In the genomic region with DNA sequence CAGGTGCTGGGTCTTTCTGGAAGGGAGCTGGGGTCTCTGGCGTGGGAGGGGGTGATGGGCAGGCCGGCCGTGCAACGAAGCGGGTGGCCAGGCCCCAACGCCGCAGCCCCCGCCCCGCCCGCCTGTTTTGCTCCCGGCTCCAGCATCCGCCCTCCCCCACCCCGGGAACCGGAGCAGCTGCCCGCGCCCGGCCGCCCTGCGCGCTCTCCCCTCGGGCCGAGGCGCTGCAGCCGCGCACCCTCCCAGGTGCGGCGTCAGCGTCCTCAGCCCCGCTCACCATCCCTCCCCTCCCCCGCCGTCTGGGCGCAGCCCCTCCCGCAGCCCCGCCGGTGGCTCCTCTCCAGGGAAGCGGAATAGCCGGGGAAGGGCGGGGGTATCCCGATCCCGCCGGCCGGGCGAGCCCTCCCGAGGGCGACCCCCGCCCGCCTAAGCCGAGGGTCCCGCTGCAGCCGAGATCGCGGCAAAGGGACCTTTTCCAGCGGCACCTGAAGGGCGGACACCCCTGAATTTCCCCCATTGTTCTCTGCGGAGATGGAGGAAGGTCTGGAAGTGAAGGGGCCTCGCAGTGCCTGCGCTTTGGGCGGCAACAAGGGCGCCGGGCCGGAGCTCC, we compare ENCODE assay signal across 2 cellular contexts.
TF ChIP-seq lines count a peak whose summit lies in the region.

No MANE protein-coding gene starts in this region.

TF ChIP-seq in HEK293, 187 proteins besides CTCF, POLR2A, EP300 and RAD21 (continues in another document):
- TF ChIP-seq KLF1 (tag by site-specific recombination; IDR thresholded peaks at IDR 0.05) (peak; percentile 41; the same call in 1 of the 2 replicates), SP2 (tag by site-specific recombination; IDR thresholded peaks at IDR 0.05) (peak; percentile 15; the same call in 1 of the 2 replicates), GLIS2 (tag by site-specific recombination; IDR thresholded peaks at IDR 0.05) (peak; percentile 52), GLIS1 (tag by site-specific recombination; IDR thresholded peaks at IDR 0.05) (0 out of 2 replicates have a peak, but pooled peaks have one; percentile 13), KLF8 (tag by site-specific recombination; IDR thresholded peaks at IDR 0.05) (peak; percentile 45; the same call in 1 of the 2 replicates), ZNF341 (tag by site-specific recombination; IDR thresholded peaks at IDR 0.05; ENCODE audit: low read depth) (peak; percentile 42; the same call in 1 of the 2 replicates), ZNF335 (tag by site-specific recombination; conservative IDR thresholded peaks at IDR 0.05) (peak; percentile 32), ZBTB8A (tag by site-specific recombination; IDR thresholded peaks at IDR 0.05) (peak; percentile 96), KLF17 (tag by site-specific recombination; IDR thresholded peaks at IDR 0.05) (peak; percentile 72; the same call in 1 of the 2 replicates), ZIC2 (tag by site-specific recombination; IDR thresholded peaks at IDR 0.05) (0 out of 2 replicates have a peak, but pooled peaks have one; percentile 17), HOXA7 (CRISPR knock-in tag; IDR thresholded peaks at IDR 0.05; ENCODE audit: borderline replicate concordance) (no peak), WT1 (tag by site-specific recombination; IDR thresholded peaks at IDR 0.05) (peak; percentile 21; the same call in 1 of the 2 replicates)
- TF ChIP-seq, protein P1, sequence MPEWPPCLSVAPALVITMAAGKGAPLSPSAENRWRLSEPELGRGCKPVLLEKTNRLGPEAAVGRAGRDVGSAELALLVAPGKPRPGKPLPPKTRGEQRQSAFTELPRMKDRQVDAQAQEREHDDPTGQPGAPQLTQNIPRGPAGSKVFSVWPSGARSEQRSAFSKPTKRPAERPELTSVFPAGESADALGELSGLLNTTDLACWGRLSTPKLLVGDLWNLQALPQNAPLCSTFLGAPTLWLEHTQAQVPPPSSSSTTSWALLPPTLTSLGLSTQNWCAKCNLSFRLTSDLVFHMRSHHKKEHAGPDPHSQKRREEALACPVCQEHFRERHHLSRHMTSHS (tag by site-specific recombination; IDR thresholded peaks at IDR 0.05), result no peak
- TF ChIP-seq, protein P2, sequence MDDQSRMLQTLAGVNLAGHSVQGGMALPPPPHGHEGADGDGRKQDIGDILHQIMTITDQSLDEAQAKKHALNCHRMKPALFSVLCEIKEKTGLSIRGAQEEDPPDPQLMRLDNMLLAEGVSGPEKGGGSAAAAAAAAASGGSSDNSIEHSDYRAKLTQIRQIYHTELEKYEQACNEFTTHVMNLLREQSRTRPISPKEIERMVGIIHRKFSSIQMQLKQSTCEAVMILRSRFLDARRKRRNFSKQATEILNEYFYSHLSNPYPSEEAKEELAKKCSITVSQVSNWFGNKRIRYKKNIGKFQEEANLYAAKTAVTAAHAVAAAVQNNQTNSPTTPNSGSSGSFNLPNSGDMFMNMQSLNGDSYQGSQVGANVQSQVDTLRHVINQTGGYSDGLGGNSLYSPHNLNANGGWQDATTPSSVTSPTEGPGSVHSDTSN (CRISPR knock-in tag; IDR thresholded peaks at IDR 0.05), result no peak
- TF ChIP-seq, protein P3, sequence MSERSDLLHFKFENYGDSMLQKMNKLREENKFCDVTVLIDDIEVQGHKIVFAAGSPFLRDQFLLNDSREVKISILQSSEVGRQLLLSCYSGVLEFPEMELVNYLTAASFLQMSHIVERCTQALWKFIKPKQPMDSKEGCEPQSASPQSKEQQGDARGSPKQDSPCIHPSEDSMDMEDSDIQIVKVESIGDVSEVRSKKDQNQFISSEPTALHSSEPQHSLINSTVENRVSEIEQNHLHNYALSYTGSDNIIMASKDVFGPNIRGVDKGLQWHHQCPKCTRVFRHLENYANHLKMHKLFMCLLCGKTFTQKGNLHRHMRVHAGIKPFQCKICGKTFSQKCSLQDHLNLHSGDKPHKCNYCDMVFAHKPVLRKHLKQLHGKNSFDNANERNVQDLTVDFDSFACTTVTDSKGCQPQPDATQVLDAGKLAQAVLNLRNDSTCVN (tag by site-specific recombination; optimal IDR thresholded peaks at IDR 0.05), result peak; percentile 52
- TF ChIP-seq, protein P4, sequence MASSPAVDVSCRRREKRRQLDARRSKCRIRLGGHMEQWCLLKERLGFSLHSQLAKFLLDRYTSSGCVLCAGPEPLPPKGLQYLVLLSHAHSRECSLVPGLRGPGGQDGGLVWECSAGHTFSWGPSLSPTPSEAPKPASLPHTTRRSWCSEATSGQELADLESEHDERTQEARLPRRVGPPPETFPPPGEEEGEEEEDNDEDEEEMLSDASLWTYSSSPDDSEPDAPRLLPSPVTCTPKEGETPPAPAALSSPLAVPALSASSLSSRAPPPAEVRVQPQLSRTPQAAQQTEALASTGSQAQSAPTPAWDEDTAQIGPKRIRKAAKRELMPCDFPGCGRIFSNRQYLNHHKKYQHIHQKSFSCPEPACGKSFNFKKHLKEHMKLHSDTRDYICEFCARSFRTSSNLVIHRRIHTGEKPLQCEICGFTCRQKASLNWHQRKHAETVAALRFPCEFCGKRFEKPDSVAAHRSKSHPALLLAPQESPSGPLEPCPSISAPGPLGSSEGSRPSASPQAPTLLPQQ (tag by site-specific recombination; IDR thresholded peaks at IDR 0.05), result no peak
- TF ChIP-seq, protein P5, sequence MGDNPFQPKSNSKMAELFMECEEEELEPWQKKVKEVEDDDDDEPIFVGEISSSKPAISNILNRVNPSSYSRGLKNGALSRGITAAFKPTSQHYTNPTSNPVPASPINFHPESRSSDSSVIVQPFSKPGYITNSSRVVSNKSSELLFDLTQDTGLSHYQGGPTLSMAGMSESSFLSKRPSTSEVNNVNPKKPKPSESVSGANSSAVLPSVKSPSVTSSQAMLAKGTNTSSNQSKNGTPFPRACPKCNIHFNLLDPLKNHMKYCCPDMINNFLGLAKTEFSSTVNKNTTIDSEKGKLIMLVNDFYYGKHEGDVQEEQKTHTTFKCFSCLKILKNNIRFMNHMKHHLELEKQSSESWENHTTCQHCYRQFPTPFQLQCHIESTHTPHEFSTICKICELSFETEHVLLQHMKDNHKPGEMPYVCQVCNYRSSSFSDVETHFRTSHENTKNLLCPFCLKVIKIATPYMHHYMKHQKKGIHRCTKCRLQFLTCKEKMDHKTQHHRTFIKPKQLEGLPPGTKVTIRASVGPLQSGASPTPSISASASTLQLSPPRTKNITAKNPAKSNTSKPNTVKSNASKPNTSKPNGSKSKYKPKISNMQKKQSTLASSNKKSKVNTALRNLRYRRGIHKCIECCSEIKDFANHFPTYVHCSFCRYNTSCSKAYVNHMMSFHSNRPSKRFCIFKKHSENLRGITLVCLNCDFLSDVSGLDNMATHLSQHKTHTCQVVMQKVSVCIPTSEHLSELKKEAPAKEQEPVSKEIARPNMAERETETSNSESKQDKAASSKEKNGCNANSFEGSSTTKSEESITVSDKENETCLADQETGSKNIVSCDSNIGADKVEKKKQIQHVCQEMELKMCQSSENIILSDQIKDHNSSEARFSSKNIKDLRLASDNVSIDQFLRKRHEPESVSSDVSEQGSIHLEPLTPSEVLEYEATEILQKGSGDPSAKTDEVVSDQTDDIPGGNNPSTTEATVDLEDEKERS (tag by site-specific recombination; IDR thresholded peaks at IDR 0.05), result no peak

TF ChIP-seq in H1, 55 proteins besides CTCF, POLR2A, EP300 and RAD21:
- TF ChIP-seq RBBP5 (IDR thresholded peaks at IDR 0.05; ENCODE audit: borderline replicate concordance, low read depth, low read length), result 0 out of 2 replicates have a peak, but pooled peaks have one; percentile 16
- no peak for TF ChIP-seq KDM1A (IDR thresholded peaks at IDR 0.05; ENCODE audit: borderline replicate concordance, low read length)
- TF ChIP-seq CHD2 (IDR thresholded peaks at IDR 0.05; ENCODE audit: low read length), result no peak
- TF ChIP-seq PHF8 (conservative IDR thresholded peaks at IDR 0.05; ENCODE audit: low read depth, low read length), result peak; percentile 60; the same call in 1 of the 2 replicates
- peak; percentile 20 for TF ChIP-seq KDM4A (IDR thresholded peaks at IDR 0.05; ENCODE audit: low read depth, low read length, severe bottlenecking)
- TF ChIP-seq TAF1 (IDR thresholded peaks at IDR 0.05; ENCODE audit: low read depth, low read length), result peak; percentile 23; the same call in 1 of the 2 replicates
